20 cellular contexts compared by ENCODE assay signal in genomic region chr12:68595246-68595645, GRCh38.
"Had no signal": no experiment of that assay in that cellular context is flagged by ENCODE, and none has a peak within 500 bp of the region (broad histone marks: within the 10 kb centered on the region; RNA-seq: fewer than 3 reads in every experiment).

No MANE protein-coding gene starts in this region.

- H3K79me2 ChIP-seq: parathyroid adenoma had no signal

- H3K36me3 ChIP-seq: heart right ventricle, suprapubic skin, transverse colon, uterus had no signal

- H3K9me3 Mint-ChIP-seq: activated naive CD8-positive, alpha-beta T cell treated with anti-CD3 and anti-CD28 coated beads, Interleukin-2, amount 50 U/mL, for 24 hours had no signal

- H3K4me3 ChIP-seq: coronary artery, heart right ventricle, suprapubic skin, transverse colon, uterus had no signal

- H3K27ac ChIP-seq: coronary artery, heart right ventricle, parathyroid adenoma, suprapubic skin, transverse colon, uterus had no signal

- H3K9ac ChIP-seq: parathyroid adenoma had no signal

- H3K4me3 Mint-ChIP-seq: activated naive CD4-positive, alpha-beta T cell treated with anti-CD3 and anti-CD28 coated beads, Interleukin-2, amount 10 ng/mL, durations not matched to agents 7 days and 5 days; activated naive CD8-positive, alpha-beta T cell treated with anti-CD3 and anti-CD28 coated beads, Interleukin-2, amount 50 U/mL, for 24 hours; memory B cell; stimulated activated naive CD8-positive, alpha-beta T cell treated with anti-CD3 and anti-CD28 coated beads, Interleukin-15, amount 100 ng/mL, for 72 hours had no signal

- H3K27ac Mint-ChIP-seq: activated naive CD4-positive, alpha-beta T cell treated with anti-CD3 and anti-CD28 coated beads, Interleukin-2, amount 10 ng/mL, durations not matched to agents 7 days and 5 days; activated naive CD8-positive, alpha-beta T cell treated with anti-CD3 and anti-CD28 coated beads, Interleukin-2, amount 50 U/mL, for 24 hours; memory B cell had no signal

- H3K36me3 Mint-ChIP-seq: memory B cell had no signal

- DNase-seq: activated CD4-positive, alpha-beta T cell treated with anti-CD3 and anti-CD28 coated beads, Interleukin-2, amount 50 U/mL, for 1 hour; activated effector memory CD4-positive, alpha-beta T cell treated with Interleukin-2 at 50 U/mL for 16 hours; activated naive CD4-positive, alpha-beta T cell treated with anti-CD3 and anti-CD28 coated beads, Interleukin-2, amount 10 ng/mL, durations not matched to agents 7 days and 5 days; activated naive CD8-positive, alpha-beta T cell treated with anti-CD3 and anti-CD28 coated beads, Interleukin-2, amount 50 U/mL, for 24 hours; activated T-cell treated with anti-CD3 and anti-CD28 coated beads, Interleukin-2, amount 50 U/mL, for 48 hours; cerebellar nuclear complex; heart right ventricle; islet precursor cell; left cardiac atrium; nucleus accumbens; right cardiac atrium; stimulated activated CD4-positive, alpha-beta T cell treated with anti-CD3 and anti-CD28 coated beads, Interleukin-4, amount 100 ng/mL, for 24 hours; stimulated activated naive CD8-positive, alpha-beta T cell treated with anti-CD3 and anti-CD28 coated beads, Interleukin-15, amount 100 ng/mL, for 72 hours; transverse colon; uterus had no signal

- H3K27me3 ChIP-seq: heart right ventricle, suprapubic skin, transverse colon, uterus had no signal

- H3K4me1 ChIP-seq: heart right ventricle, suprapubic skin, transverse colon, uterus had no signal

- ATAC-seq: activated CD4-positive, CD25-positive, alpha-beta regulatory T cell treated with anti-CD3 and anti-CD28 coated beads, Interleukin-2, amount 50 U/mL, for 24 hours; activated naive CD8-positive, alpha-beta T cell treated with anti-CD3 and anti-CD28 coated beads, Interleukin-2, amount 50 U/mL, for 24 hours; heart right ventricle; left cardiac atrium; right cardiac atrium; stimulated activated naive CD8-positive, alpha-beta T cell treated with anti-CD3 and anti-CD28 coated beads, Interleukin-15, amount 100 ng/mL, for 72 hours had no signal

- H3K27me3 Mint-ChIP-seq: activated naive CD4-positive, alpha-beta T cell treated with anti-CD3 and anti-CD28 coated beads, Interleukin-2, amount 10 ng/mL, durations not matched to agents 7 days and 5 days; activated naive CD8-positive, alpha-beta T cell treated with anti-CD3 and anti-CD28 coated beads, Interleukin-2, amount 50 U/mL, for 24 hours; memory B cell; stimulated activated naive CD8-positive, alpha-beta T cell treated with anti-CD3 and anti-CD28 coated beads, Interleukin-15, amount 100 ng/mL, for 72 hours had no signal
